ENCODE assay signal across 8 cellular contexts in the genomic region with DNA sequence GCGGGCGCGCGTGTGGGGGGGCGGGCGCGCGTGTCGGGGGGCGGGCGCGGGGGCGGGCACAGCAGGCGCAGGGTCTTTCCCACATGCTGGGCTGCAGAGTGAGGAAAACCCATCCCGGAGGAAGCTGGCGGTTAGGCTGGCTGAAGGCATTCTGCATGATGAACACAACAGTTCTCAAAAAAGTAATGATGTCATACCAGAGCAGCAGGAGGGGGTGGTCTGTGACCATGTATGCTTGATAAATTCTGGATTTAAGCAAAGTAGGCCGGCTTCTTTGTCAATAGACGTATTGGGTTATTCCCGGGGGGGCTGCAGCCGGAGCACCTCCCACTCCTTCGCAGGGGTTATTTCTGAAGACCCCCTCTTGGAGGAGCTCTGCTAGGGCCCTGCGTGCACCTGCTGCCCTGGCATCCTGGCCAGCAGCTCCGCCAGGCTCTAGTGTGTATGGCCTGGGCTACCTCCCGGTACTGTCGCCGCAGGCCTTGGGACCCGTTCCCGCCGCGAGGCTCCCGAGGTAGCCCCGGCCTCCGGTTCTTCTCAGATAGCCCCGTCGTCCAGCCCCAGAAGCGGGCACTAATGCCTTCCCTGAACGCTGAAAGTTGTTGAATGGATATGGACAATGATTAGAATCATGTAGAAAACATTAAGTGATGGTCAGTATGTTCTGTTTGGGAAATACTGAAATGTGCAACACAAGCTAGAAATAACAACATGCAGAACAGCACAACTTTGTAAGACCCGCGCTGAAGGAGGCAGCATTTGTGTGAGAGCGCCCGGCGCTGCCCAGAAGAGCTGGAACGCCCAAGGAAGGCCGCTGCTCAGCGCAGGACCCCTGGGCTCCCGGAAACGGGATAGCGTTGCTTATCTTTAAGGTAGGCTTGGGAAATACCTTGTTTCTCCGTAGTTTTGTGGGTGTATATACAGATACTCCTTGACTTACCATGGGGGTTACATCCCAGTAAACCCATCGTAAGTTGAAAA.
DNase-seq lines count a peak whose midpoint lies in the region; ATAC-seq and TF ChIP-seq lines count a peak whose summit lies in the region.

No MANE protein-coding gene starts in this region.

- H3K4me1 Mint-ChIP-seq in T-cell: peaks cover 12 to 13% (median 12%) of the 10 kb centered on the region in 3 donors

- H3K9me3 ChIP-seq in mucosa of stomach (ENCODE audit: control insufficient read depth, low read length) (no peaks in the 10 kb centered on the region), upper lobe of right lung (no peaks in the 10 kb centered on the region)

- no peak overlapping the region for H3K27ac Mint-ChIP-seq in T-cell

- peak overlapping the region; percentile 76 to 90 (median 78) for H3K4me3 Mint-ChIP-seq in T-cell

- H3K4me1 ChIP-seq in mucosa of stomach (ENCODE audit: control insufficient read depth, insufficient read depth, low read length) (peaks cover 7% of the 10 kb centered on the region), upper lobe of right lung (no peaks in the 10 kb centered on the region)

- no peak for TF ChIP-seq POLR2A in erythroblast (IDR thresholded peaks at IDR 0.05; ENCODE audit: low read length)

- H3K4me3 ChIP-seq in mucosa of stomach (ENCODE audit: low read length) (no peak overlapping the region), upper lobe of right lung (peak overlapping the region; percentile 46)

- no peaks in the 10 kb centered on the region for H3K27me3 Mint-ChIP-seq in T-cell

- no peak overlapping the region for H3K27ac ChIP-seq in upper lobe of right lung

- no peaks in the 10 kb centered on the region for H3K9me3 Mint-ChIP-seq in T-cell

- no peak for TF ChIP-seq CTCF in upper lobe of right lung (IDR thresholded peaks at IDR 0.05)

- ATAC-seq in Right ventricle myocardium inferior (peak; percentile 47), HG03045 (IDR thresholded peaks at IDR 0.05; ENCODE audit: unreplicated experiment) (peak; percentile 14), T-cell (replicated peaks in 1 of 4) (peak; percentile 11 to 59 (median 30)), upper lobe of right lung (peak; percentile 30)

- H3K36me3 ChIP-seq in mucosa of stomach (ENCODE audit: control insufficient read depth, insufficient read depth, low read length) (no peaks in the 10 kb centered on the region), upper lobe of right lung (no peaks in the 10 kb centered on the region)

- no peak for DNase-seq in Right ventricle myocardium inferior (ENCODE audit: missing footprints)
- DNase-seq in cardiac septum (ENCODE audit: low spot score): no peak
- DNase-seq in T-cell: peak in 2 of 34 experiments; percentile 11 to 30
- peak; percentile 17 for DNase-seq in erythroblast (lab: John Stamatoyannopoulos, UW)
- peak; percentile 70 for DNase-seq in upper lobe of right lung
- no peak for DNase-seq in cortex of kidney (lab: John Stamatoyannopoulos, UW)

- CTCF ChIA-PET in T-cell (lab: Charles Lee): no interaction called here

- intact Hi-C loops in Right ventricle myocardium inferior (cut with DNase I) (no loop called here), cardiac septum (cut with DNase I) (loop anchor here (10.0 kb wide), 1 partner anchor 307 kb away; a partner anchor contains a TSS), upper lobe of right lung (cut with DNase I) (no loop called here)

- no peaks in the 10 kb centered on the region for H3K36me3 Mint-ChIP-seq in T-cell

- no peaks in the 10 kb centered on the region for H3K27me3 ChIP-seq in mucosa of stomach (ENCODE audit: control insufficient read depth, insufficient read depth, low read length)
- H3K27me3 ChIP-seq in upper lobe of right lung: no peaks in the 10 kb centered on the region

- POLR2A ChIA-PET in T-cell (lab: Charles Lee): interaction anchor here (0.5 to 1.0 kb wide), 2 partner anchors 464 to 1605 kb away, joined by 5 to 6 read pairs; a partner anchor contains a TSS

- peak overlapping the region; percentile 43 for H3K9ac ChIP-seq in mucosa of stomach (ENCODE audit: low read length)

Comparison
In these comparisons a context has a peak if more than half of its experiments do, and no peak if none do; other contexts are left out.
1. DNase-seq: peak in erythroblast (2 of 2) and upper lobe of right lung (single experiment); none in Right ventricle myocardium inferior (single experiment), cardiac septum (single experiment) and cortex of kidney (single experiment).
2. Peak in every context shown above with its lines, with median percentiles within 50 percentile points of each other: ATAC-seq.